8 cellular contexts compared by ENCODE assay signal in the genomic region with DNA sequence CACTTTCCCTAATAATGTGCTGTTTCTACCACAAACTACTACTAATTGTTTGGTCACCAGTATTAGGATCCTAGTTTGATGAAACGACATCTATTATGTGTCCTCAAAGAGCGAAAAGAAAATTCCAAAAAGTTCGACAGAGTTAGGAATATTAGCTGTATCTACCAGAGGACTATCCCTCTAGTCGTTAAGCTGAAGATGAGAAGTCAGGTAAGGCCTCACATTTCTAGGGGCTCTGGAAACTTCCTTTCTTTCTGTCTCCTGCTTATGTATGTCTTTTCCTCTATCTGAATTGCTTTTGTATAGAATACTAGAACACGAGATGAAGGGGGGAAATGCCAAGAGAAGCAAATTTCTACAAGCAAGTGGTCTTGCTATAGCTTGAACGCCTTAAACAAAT. TPM values are rescaled to one million over a fixed set of nuclear protein-coding genes. Genes with fewer than 3 reads are reported as not detected.
DNase-seq lines count a peak whose midpoint lies in the region; ATAC-seq, FAIRE-seq and TF ChIP-seq lines count a peak whose summit lies in the region.

No MANE protein-coding gene starts in this region.

- TF ChIP-seq CTCF in DOHH2 (IDR thresholded peaks at IDR 0.05; ENCODE audit: low read depth, low read length, poor library complexity, severe bottlenecking) = no peak
- no peak for TF ChIP-seq CTCF in PC-9 (conservative IDR thresholded peaks at IDR 0.05)
- no peak for TF ChIP-seq CTCF in pancreas (IDR thresholded peaks at IDR 0.05)

- no peaks in the 10 kb centered on the region for H3K9me3 ChIP-seq in DOHH2 (ENCODE audit: control insufficient read depth, insufficient read depth, low read length)
- no peaks in the 10 kb centered on the region for H3K9me3 ChIP-seq in PC-9 (ENCODE audit: insufficient read depth, low read depth)
- no peaks in the 10 kb centered on the region for H3K9me3 ChIP-seq in pancreas

- CTCF ChIA-PET in PC-9 (lab: Charles Lee) = no interaction called here

- H3K4me1 ChIP-seq in DOHH2 (ENCODE audit: control insufficient read depth, low read length) (peaks cover 23% of the 10 kb centered on the region), PC-9 (replicated peaks; ENCODE audit: insufficient read depth) (peaks cover 44% of the 10 kb centered on the region), pancreas (peaks cover 26 to 56% (median 33%) of the 10 kb centered on the region in 3 donors)

- H3K4me2 ChIP-seq in DOHH2 (ENCODE audit: low read length) (peak overlapping the region; percentile 83), PC-9 (peak overlapping the region; percentile 100)

- H3F3A ChIP-seq in DOHH2 (ENCODE audit: control insufficient read depth, insufficient read depth) = no peaks in the 10 kb centered on the region
- H3F3A ChIP-seq in PC-9 (ENCODE audit: insufficient read depth, low read depth) = peaks cover 26% of the 10 kb centered on the region; the same call in 1 of the 2 replicates

- peaks cover 13% of the 10 kb centered on the region for H4K20me1 ChIP-seq in DOHH2 (ENCODE audit: control insufficient read depth, insufficient read depth, low read depth, low read length)
- H4K20me1 ChIP-seq in PC-9 (ENCODE audit: insufficient read depth) = peaks cover 35% of the 10 kb centered on the region

- BruUV-seq in PC-9 (replicated peaks; lab: Mats Ljungman, UMichigan) = TSS peak; percentile 40

- H3K79me2 ChIP-seq in DOHH2 (ENCODE audit: control insufficient read depth, low read length) (peaks cover 65% of the 10 kb centered on the region), PC-9 (ENCODE audit: low read depth) (peaks cover 65% of the 10 kb centered on the region)

- H3K27ac ChIP-seq in DOHH2 (ENCODE audit: low read depth, low read length) = no peak overlapping the region
- no peak overlapping the region for H3K27ac ChIP-seq in PC-9
- H3K27ac ChIP-seq in epithelial cell of prostate = peak overlapping the region; percentile 82
- H3K27ac ChIP-seq in pancreas = peak overlapping the region in 2 of 4 donors; percentile 94 to 97

- peak overlapping the region; percentile 96 for H3K4me3 ChIP-seq in DOHH2 (ENCODE audit: low read length)
- H3K4me3 ChIP-seq in PC-9 = peak overlapping the region; percentile 98
- peak overlapping the region; percentile 77 to 98 (median 97) for H3K4me3 ChIP-seq in pancreas

- FAIRE-seq in pancreas (lab: Jason Lieb, UNC) = no peak

- intact Hi-C loops in PC-9 (cut with micrococcal nuclease; ENCODE audit: unreplicated experiment) = loop anchor here (5.0 to 10.0 kb wide), 3 partner anchors 121 to 241 kb away; no protein-coding TSS in a partner anchor
- intact Hi-C loops in pancreas (cut with DNase I) = no loop called here

- H3K36me3 ChIP-seq in DOHH2 (ENCODE audit: control insufficient read depth, low read length) (peaks cover 6% of the 10 kb centered on the region; the same call in 1 of the 2 replicates), PC-9 (ENCODE audit: low read depth) (no peaks in the 10 kb centered on the region), pancreas (no peaks in the 10 kb centered on the region)

- WGBS in pancreas, 2 donors = 26 to 27% methylated on average over 6 of the region's 6 CpGs

- H2AFZ ChIP-seq in PC-9 = no peak overlapping the region

- H3K27me3 ChIP-seq in DOHH2 (ENCODE audit: control insufficient read depth, low read length) = no peaks in the 10 kb centered on the region
- no peaks in the 10 kb centered on the region for H3K27me3 ChIP-seq in PC-9 (ENCODE audit: insufficient read depth, low read depth)
- no peaks in the 10 kb centered on the region for H3K27me3 ChIP-seq in pancreas

- DNase-seq in PC-9 (no peak), epithelial cell of prostate (ENCODE audit: low read depth, low spot score) (no peak), pancreas (no peak), NCI-H524 treated with DMSO at 0.1 percent for 48 hours (lab: John Stamatoyannopoulos, UW) (no peak), NCI-H526 treated with DMSO at 0.1 percent for 48 hours (lab: John Stamatoyannopoulos, UW) (no peak)
- no peak for DNase-seq in stimulated activated CD4-positive, alpha-beta T cell treated with anti-CD3 and anti-CD28 coated beads, Interleukin-2, amount 100 ng/mL, for 24 hours

- no peak for ATAC-seq in pancreas
- ATAC-seq in HG03095 (IDR thresholded peaks at IDR 0.05; ENCODE audit: unreplicated experiment) = no peak

- POLR2A ChIA-PET in PC-9 (lab: Charles Lee; ENCODE audit: unreplicated experiment) = interaction anchor here (0.5 to 0.6 kb wide), 4 partner anchors 9 to 584 kb away, joined by 5 to 6 read pairs (median 5); no protein-coding TSS in a partner anchor

- H3K9me2 ChIP-seq in DOHH2 (replicated peaks; ENCODE audit: control insufficient read depth, low read length) = no peaks in the 10 kb centered on the region
- no peaks in the 10 kb centered on the region for H3K9me2 ChIP-seq in PC-9 (ENCODE audit: insufficient read depth)

RNA-seq across cellular contexts. Expression of a gene that starts 1.6 kb away (rescaled TPM):
- total RNA-seq in PC-9 (2021) (117 TPM in 2 replicates), pancreas (10 to 100 TPM; 69.4 to 93.2 (median 72.9) TPM)
- polyA plus RNA-seq in pancreas = 10 to 100 TPM; 30.6 to 40.2 TPM
